Comparison of ENCODE assay signal across 18 cellular contexts in the genomic region with DNA sequence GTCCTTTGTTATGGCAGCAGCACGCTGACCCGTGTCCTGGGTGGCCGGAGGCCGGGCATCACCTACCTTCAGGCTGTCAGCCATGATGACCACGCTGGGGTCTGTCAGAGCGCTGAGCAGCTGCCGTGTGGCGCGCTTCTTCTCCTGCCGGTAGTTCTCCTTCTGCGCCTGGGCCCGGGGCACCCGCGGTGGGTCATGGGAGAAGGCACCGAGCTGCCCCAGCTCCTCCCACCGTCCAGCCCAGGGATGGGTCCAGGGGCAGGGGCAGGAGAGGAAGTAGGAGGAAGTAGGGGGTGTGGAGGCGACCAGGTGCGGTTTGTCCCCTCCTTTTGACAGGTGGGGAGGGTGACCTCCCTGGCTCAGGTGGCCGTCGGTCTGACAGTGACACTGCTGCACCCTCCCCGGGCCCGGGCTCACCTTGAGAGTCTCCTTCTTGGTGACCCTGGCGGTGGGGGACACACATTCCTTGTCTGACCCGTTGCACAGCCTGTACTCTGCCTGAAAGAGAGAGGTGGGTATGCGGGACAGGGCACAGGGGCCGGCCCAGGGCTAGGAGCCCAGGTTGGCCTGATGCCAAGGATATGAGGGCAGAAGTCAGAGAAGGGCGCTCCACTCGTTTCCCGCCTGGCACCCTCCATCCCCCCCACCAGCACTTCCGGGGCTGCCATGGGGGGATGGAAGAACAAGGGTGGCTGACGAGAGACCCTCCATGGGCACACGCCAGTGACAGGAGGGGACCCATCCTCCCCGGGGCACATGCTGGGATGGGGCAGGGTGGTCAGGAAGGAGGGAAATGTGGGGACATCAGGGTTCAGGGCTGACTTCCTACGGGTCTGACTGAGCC. TPM values are rescaled to one million over a fixed set of nuclear protein-coding genes. Genes with fewer than 3 reads are reported as not detected.
DNase-seq lines count a peak whose midpoint lies in the region; ATAC-seq and TF ChIP-seq lines count a peak whose summit lies in the region.
"Had no signal": no experiment of that assay in that cellular context is flagged by ENCODE, and none has a peak within 500 bp of the region (broad histone marks: within the 10 kb centered on the region; RNA-seq: fewer than 3 reads in every experiment).

No MANE protein-coding gene starts in this region.

- no peak overlapping the region for H3K4me3 Mint-ChIP-seq in activated naive CD4-positive, alpha-beta T cell treated with anti-CD3 and anti-CD28 coated beads, Interleukin-2, amount 10 ng/mL, durations not matched to agents 7 days and 5 days
- H3K4me3 Mint-ChIP-seq in endodermal cell = no peak overlapping the region
- no peak overlapping the region for H3K4me3 Mint-ChIP-seq in T-helper 2 cell treated with Interferon-gamma antibody and Interleukin-4, amounts not matched to agents 5 μg/mL and 100 μg/mL, for 36 hours
- H3K4me3 Mint-ChIP-seq: CD8-positive, alpha-beta T cell; stimulated activated effector memory CD8-positive, alpha-beta T cell treated with anti-CD3 and anti-CD28 coated beads, Interleukin-12 subunit alpha, Interleukin-12 subunit beta, amount 100 ng/mL, for 72 hours had no signal

- H3K9me3 Mint-ChIP-seq in activated naive CD4-positive, alpha-beta T cell treated with anti-CD3 and anti-CD28 coated beads, Interleukin-2, amount 10 ng/mL, durations not matched to agents 7 days and 5 days = no peaks in the 10 kb centered on the region
- H3K9me3 Mint-ChIP-seq in endodermal cell = peaks cover 16% of the 10 kb centered on the region
- H3K9me3 Mint-ChIP-seq in T-helper 2 cell treated with Interferon-gamma antibody and Interleukin-4, amounts not matched to agents 5 μg/mL and 100 μg/mL, for 36 hours = no peaks in the 10 kb centered on the region
- H3K9me3 Mint-ChIP-seq: CD8-positive, alpha-beta T cell; stimulated activated effector memory CD8-positive, alpha-beta T cell treated with anti-CD3 and anti-CD28 coated beads, Interleukin-12 subunit alpha, Interleukin-12 subunit beta, amount 100 ng/mL, for 72 hours had no signal

- no peaks in the 10 kb centered on the region for H3K27me3 Mint-ChIP-seq in activated naive CD4-positive, alpha-beta T cell treated with anti-CD3 and anti-CD28 coated beads, Interleukin-2, amount 10 ng/mL, durations not matched to agents 7 days and 5 days
- peaks cover 2% of the 10 kb centered on the region for H3K27me3 Mint-ChIP-seq in endodermal cell (ENCODE audit: insufficient read depth)
- no peaks in the 10 kb centered on the region for H3K27me3 Mint-ChIP-seq in T-helper 2 cell treated with Interferon-gamma antibody and Interleukin-4, amounts not matched to agents 5 μg/mL and 100 μg/mL, for 36 hours (ENCODE audit: low read depth)

- no peaks in the 10 kb centered on the region for H3K9me3 ChIP-seq in endodermal cell (ENCODE audit: control insufficient read depth, low read length)
- H3K9me3 ChIP-seq in mucosa of descending colon = no peaks in the 10 kb centered on the region
- no peaks in the 10 kb centered on the region for H3K9me3 ChIP-seq in uterus
- H3K9me3 ChIP-seq: colonic mucosa, upper lobe of left lung had no signal

- H3K36me3 ChIP-seq in endodermal cell (ENCODE audit: control insufficient read depth, insufficient read depth, low read length) (no peaks in the 10 kb centered on the region), mucosa of descending colon (ENCODE audit: low read depth) (no peaks in the 10 kb centered on the region), uterus (no peaks in the 10 kb centered on the region)
- H3K36me3 ChIP-seq: colonic mucosa had no signal

- no peak overlapping the region for H3K4me3 ChIP-seq in endodermal cell (ENCODE audit: low read length)
- no peak overlapping the region for H3K4me3 ChIP-seq in mucosa of descending colon
- no peak overlapping the region for H3K4me3 ChIP-seq in uterus
- H3K4me3 ChIP-seq: colonic mucosa, upper lobe of left lung had no signal

- H3K27ac Mint-ChIP-seq in activated naive CD4-positive, alpha-beta T cell treated with anti-CD3 and anti-CD28 coated beads, Interleukin-2, amount 10 ng/mL, durations not matched to agents 7 days and 5 days = no peak overlapping the region
- H3K27ac Mint-ChIP-seq in endodermal cell = no peak overlapping the region
- no peak overlapping the region for H3K27ac Mint-ChIP-seq in T-helper 2 cell treated with Interferon-gamma antibody and Interleukin-4, amounts not matched to agents 5 μg/mL and 100 μg/mL, for 36 hours
- H3K27ac Mint-ChIP-seq: CD8-positive, alpha-beta T cell; stimulated activated effector memory CD8-positive, alpha-beta T cell treated with anti-CD3 and anti-CD28 coated beads, Interleukin-12 subunit alpha, Interleukin-12 subunit beta, amount 100 ng/mL, for 72 hours had no signal

- H3K27ac ChIP-seq in endodermal cell (ENCODE audit: low read depth, low read length) = no peak overlapping the region
- H3K27ac ChIP-seq in uterus = no peak overlapping the region
- H3K27ac ChIP-seq: colonic mucosa, parathyroid adenoma had no signal

- H3K4me1 Mint-ChIP-seq in activated naive CD4-positive, alpha-beta T cell treated with anti-CD3 and anti-CD28 coated beads, Interleukin-2, amount 10 ng/mL, durations not matched to agents 7 days and 5 days = no peaks in the 10 kb centered on the region
- H3K4me1 Mint-ChIP-seq in endodermal cell = no peaks in the 10 kb centered on the region
- no peaks in the 10 kb centered on the region for H3K4me1 Mint-ChIP-seq in T-helper 2 cell treated with Interferon-gamma antibody and Interleukin-4, amounts not matched to agents 5 μg/mL and 100 μg/mL, for 36 hours (ENCODE audit: low read depth)
- H3K4me1 Mint-ChIP-seq: stimulated activated effector memory CD8-positive, alpha-beta T cell treated with anti-CD3 and anti-CD28 coated beads, Interleukin-12 subunit alpha, Interleukin-12 subunit beta, amount 100 ng/mL, for 72 hours had no signal

- H3K27me3 ChIP-seq in endodermal cell (ENCODE audit: control insufficient read depth, insufficient read depth, low read length, poor library complexity, severe bottlenecking) (no peaks in the 10 kb centered on the region), uterus (no peaks in the 10 kb centered on the region)
- H3K27me3 ChIP-seq: colonic mucosa, upper lobe of left lung had no signal

- DNase-seq in activated naive CD4-positive, alpha-beta T cell treated with anti-CD3 and anti-CD28 coated beads, Interleukin-2, amount 10 ng/mL, durations not matched to agents 7 days and 5 days = peak; percentile 14
- no peak for DNase-seq in activated naive CD4-positive, alpha-beta T cell treated with Interleukin-2 at 50 U/mL for 16 hours
- DNase-seq in endodermal cell = peak; percentile 37
- peak in 2 of 3 donors; percentile 32 to 50 for DNase-seq in mucosa of descending colon
- DNase-seq in uterus = peak; percentile 19 to 26
- no peak for DNase-seq in amniotic stem cell (lab: John Stamatoyannopoulos, UW)
- no peak for DNase-seq in T-helper 2 cell treated with Interferon-gamma antibody and Interleukin-4, amounts not matched to agents 5 μg/mL and 100 μg/mL, for 36 hours (ENCODE audit: low spot score)
- DNase-seq: activated naive CD4-positive, alpha-beta T cell; colonic mucosa; EL; foreskin melanocyte; NCI-H446; SIG-M5 had no signal

- H3K4me1 ChIP-seq in endodermal cell (ENCODE audit: control insufficient read depth, insufficient read depth, low read length) (no peaks in the 10 kb centered on the region), mucosa of descending colon (ENCODE audit: low read depth) (peaks cover 23% of the 10 kb centered on the region), uterus (peaks cover 6 to 21% of the 10 kb centered on the region in 2 donors)

- TF ChIP-seq CTCF in endodermal cell (conservative IDR thresholded peaks at IDR 0.05) (no peak), mucosa of descending colon (IDR thresholded peaks at IDR 0.05) (no peak), uterus (IDR thresholded peaks at IDR 0.05) (no peak)

- CTCF ChIA-PET in activated naive CD4-positive, alpha-beta T cell treated with anti-CD3 and anti-CD28 coated beads, Interleukin-2, amount 10 ng/mL, durations not matched to agents 7 days and 5 days (lab: Charles Lee) = no interaction called here

- ATAC-seq in mucosa of descending colon (no peak), GM19351 (IDR thresholded peaks at IDR 0.05; ENCODE audit: unreplicated experiment) (no peak)
- ATAC-seq: CD8-positive, alpha-beta T cell; stimulated activated effector memory CD8-positive, alpha-beta T cell treated with anti-CD3 and anti-CD28 coated beads, Interleukin-12 subunit alpha, Interleukin-12 subunit beta, amount 100 ng/mL, for 72 hours had no signal

- intact Hi-C loops in mucosa of descending colon (cut with DNase I, micrococcal nuclease) = loop anchor here in 1 of 2 donors (10.0 kb wide), 1 partner anchor 53 kb away; no protein-coding TSS in a partner anchor
- intact Hi-C loops in uterus (cut with DNase I; ENCODE audit: low total_unique reads) = no loop called here

- H3K9ac ChIP-seq in endodermal cell (ENCODE audit: extremely low read depth, low read length, poor library complexity, severe bottlenecking) = no peak overlapping the region
- H3K9ac ChIP-seq: parathyroid adenoma had no signal

- 93 to 94% methylated on average over 8 to 31 of the region's 34 CpGs for WGBS in endodermal cell (ENCODE audit: insufficient coverage in 1 of 2, insufficient read length in 1 of 2), 2 experiments

- H3K36me3 Mint-ChIP-seq in activated naive CD4-positive, alpha-beta T cell treated with anti-CD3 and anti-CD28 coated beads, Interleukin-2, amount 10 ng/mL, durations not matched to agents 7 days and 5 days = no peaks in the 10 kb centered on the region
- peaks cover 17% of the 10 kb centered on the region for H3K36me3 Mint-ChIP-seq in endodermal cell (ENCODE audit: low read depth)
- H3K36me3 Mint-ChIP-seq in T-helper 2 cell treated with Interferon-gamma antibody and Interleukin-4, amounts not matched to agents 5 μg/mL and 100 μg/mL, for 36 hours (ENCODE audit: low read depth) = no peaks in the 10 kb centered on the region

- no peak for TF ChIP-seq POLR2A in uterus (IDR thresholded peaks at IDR 0.05)

RNA-seq across cellular contexts. Expression of a gene that starts 43.0 kb away (rescaled TPM):
- total RNA-seq in endodermal cell (1 to 10 TPM; 1.2 to 4.8 TPM), mucosa of descending colon (10 to 100 TPM; 43.6 to 64.1 (median 52.4) TPM), uterus (10 to 100 TPM; 24.7 to 83.3 (median 48.2) TPM)
- polyA plus RNA-seq in endodermal cell (2013, experiment 1 of 2) = 15.4 TPM
- 16.4 TPM for polyA plus RNA-seq in endodermal cell (2013, experiment 2 of 2)

Comparison
In these comparisons a context has a peak if more than half of its experiments do, and no peak if none do; other contexts are left out.
1. DNase-seq: peak in activated naive CD4-positive, alpha-beta T cell treated with anti-CD3 and anti-CD28 coated beads, Interleukin-2, amount 10 ng/mL, durations not matched to agents 7 days and 5 days (single experiment), endodermal cell (single experiment), mucosa of descending colon (2 of 3) and uterus (2 of 2); none in activated naive CD4-positive, alpha-beta T cell treated with Interleukin-2 at 50 U/mL for 16 hours (single experiment), amniotic stem cell (single experiment) and T-helper 2 cell treated with Interferon-gamma antibody and Interleukin-4, amounts not matched to agents 5 μg/mL and 100 μg/mL, for 36 hours (single experiment).
2. RNA of a gene that starts 43.0 kb away (total RNA-seq): 24.7 to 83.3 TPM in uterus and 43.6 to 64.1 TPM in mucosa of descending colon; 1.2 to 4.8 TPM in endodermal cell; every median in the first group is over 4 times any median in the second.